13 cellular contexts compared by ENCODE assay signal in genomic region chr5:158966691-158967090, GRCh38.
"Had no signal": no experiment of that assay in that cellular context is flagged by ENCODE, and none has a peak within 500 bp of the region (broad histone marks: within the 10 kb centered on the region; RNA-seq: fewer than 3 reads in every experiment).

No MANE protein-coding gene starts in this region.

- DNase-seq: activated CD4-positive, alpha-beta T cell treated with anti-CD3 and anti-CD28 coated beads, Interleukin-2, amount 50 U/mL, for 1 hour; activated naive CD4-positive, alpha-beta T cell treated with anti-CD3 and anti-CD28 coated beads, Interleukin-2, amount 50 U/mL, for 16 hours; activated T-cell treated with anti-CD3 and anti-CD28 coated beads for 4 hours; body of pancreas; central memory CD4-positive, alpha-beta T cell; cortex of kidney; effector CD8-positive, alpha-beta T cell; mucosa of descending colon; natural killer cell; nucleus accumbens; stimulated activated CD4-positive, alpha-beta T cell treated with anti-CD3 and anti-CD28 coated beads, Interleukin-2, amount 100 ng/mL, for 24 hours; stimulated activated naive CD8-positive, alpha-beta T cell treated with anti-CD3 and anti-CD28 coated beads, Interleukin-15, amount 100 ng/mL, for 72 hours; uterus had no signal

- H3K27ac Mint-ChIP-seq: natural killer cell; stimulated activated naive CD8-positive, alpha-beta T cell treated with anti-CD3 and anti-CD28 coated beads, Interleukin-15, amount 100 ng/mL, for 72 hours had no signal

- H3K4me3 Mint-ChIP-seq: natural killer cell; stimulated activated naive CD8-positive, alpha-beta T cell treated with anti-CD3 and anti-CD28 coated beads, Interleukin-15, amount 100 ng/mL, for 72 hours had no signal

- H3K9me3 Mint-ChIP-seq: natural killer cell; stimulated activated naive CD8-positive, alpha-beta T cell treated with anti-CD3 and anti-CD28 coated beads, Interleukin-15, amount 100 ng/mL, for 72 hours had no signal

- ATAC-seq: body of pancreas; mucosa of descending colon; natural killer cell; stimulated activated naive CD8-positive, alpha-beta T cell treated with anti-CD3 and anti-CD28 coated beads, Interleukin-15, amount 100 ng/mL, for 72 hours had no signal

- H3K27me3 Mint-ChIP-seq: stimulated activated naive CD8-positive, alpha-beta T cell treated with anti-CD3 and anti-CD28 coated beads, Interleukin-15, amount 100 ng/mL, for 72 hours had no signal

- H3K36me3 Mint-ChIP-seq: natural killer cell had no signal

- H3K4me1 Mint-ChIP-seq: natural killer cell; stimulated activated naive CD8-positive, alpha-beta T cell treated with anti-CD3 and anti-CD28 coated beads, Interleukin-15, amount 100 ng/mL, for 72 hours had no signal
